Comparison of ENCODE assay signal across 8 cellular contexts in genomic region chr10:114044251-114045070, GRCh38. TPM values are rescaled to one million over a fixed set of nuclear protein-coding genes. Genes with fewer than 3 reads are reported as not detected.
DNase-seq lines count a peak whose midpoint lies in the region; ATAC-seq, FAIRE-seq and TF ChIP-seq lines count a peak whose summit lies in the region.

No MANE protein-coding gene starts in this region.

- ATAC-seq in WTC11 (peak; percentile 4), HG03025 (IDR thresholded peaks at IDR 0.05; ENCODE audit: low FRiP score, unreplicated experiment) (no peak)

- peaks cover 8% of the 10 kb centered on the region for H3K4me1 ChIP-seq in iPS DF 6.9 (ENCODE audit: control insufficient read depth, insufficient read depth, low read length)

- POLR2A ChIA-PET in WTC11 (lab: Charles Lee) = no interaction called here

- H3K36me3 ChIP-seq in iPS DF 6.9 (ENCODE audit: control insufficient read depth, insufficient read depth, low read length) = no peaks in the 10 kb centered on the region

- peaks cover 33% of the 10 kb centered on the region for H3K27me3 ChIP-seq in iPS DF 6.9 (ENCODE audit: control insufficient read depth, insufficient read depth, low read length)

- CTCF ChIA-PET in WTC11 (lab: Charles Lee) = interaction anchor here (1.2 kb wide), 1 partner anchor 259 kb away, joined by 5 read pairs; no protein-coding TSS in a partner anchor

- H3K36me3 Mint-ChIP-seq in WTC11 = no peaks in the 10 kb centered on the region

- H3K4me1 Mint-ChIP-seq in WTC11 = peaks cover 11% of the 10 kb centered on the region

- DNase-seq in GM19239 (ENCODE audit: insufficient read length, low spot score) = peak; percentile 12
- DNase-seq in WTC11 (ENCODE audit: low spot score) = peak; percentile 33
- peak; percentile 2 for DNase-seq in iPS DF 6.9 (ENCODE audit: low read depth, low spot score)
- DNase-seq in islet precursor cell = no peak
- no peak for DNase-seq in activated CD4-positive, CD25-positive, alpha-beta regulatory T cell (lab: John Stamatoyannopoulos, UW)
- no peak for DNase-seq in D721Med (ENCODE audit: insufficient read length, low spot score)

- no CpG with 5 or more reads among the region's 98 CpGs for WGBS in iPS DF 6.9 (ENCODE audit: insufficient coverage, insufficient read length)

- H3K4me3 Mint-ChIP-seq in WTC11 = peak overlapping the region; percentile 77

- no peak overlapping the region for H3K27ac Mint-ChIP-seq in WTC11

- FAIRE-seq in GM19239 (lab: Jason Lieb, UNC) (no peak), D721Med (lab: Jason Lieb, UNC) (no peak)

- H3K27me3 Mint-ChIP-seq in WTC11 (ENCODE audit: low read depth) = peaks cover 89% of the 10 kb centered on the region

- no peak for TF ChIP-seq CTCF in WTC11 (IDR thresholded peaks at IDR 0.05)
- TF ChIP-seq CTCF in D721Med (IDR thresholded peaks at IDR 0.05; ENCODE audit: insufficient read depth, missing control alignments) = no peak

- no peaks in the 10 kb centered on the region for H3K9me3 Mint-ChIP-seq in WTC11

- no peak overlapping the region for H3K27ac ChIP-seq in iPS DF 6.9 (ENCODE audit: low read length)
- peak overlapping the region in 3 of 21 experiments; percentile 32 to 72 (median 46) for H3K27ac ChIP-seq in skin epidermis

- H3K9me3 ChIP-seq in iPS DF 6.9 (ENCODE audit: control insufficient read depth, insufficient read depth, low read length) = no peaks in the 10 kb centered on the region

- peak overlapping the region; percentile 58; the same call in 1 of the 2 replicates for H3K4me3 ChIP-seq in iPS DF 6.9 (ENCODE audit: low read length)
- H3K4me3 ChIP-seq in skin epidermis = peak overlapping the region in 6 of 7 experiments; percentile 41 to 54 (median 44)

TF ChIP-seq in WTC11, 78 proteins besides CTCF, POLR2A, EP300 and RAD21 (continues in another document):
- no peak for TF ChIP-seq NR1H2 (CRISPR knock-in tag; IDR thresholded peaks at IDR 0.05)
- TF ChIP-seq ZNF138 (CRISPR knock-in tag; conservative IDR thresholded peaks at IDR 0.05) = no peak; the same call in 1 of the 2 replicates
- TF ChIP-seq MYBL2 (CRISPR knock-in tag; IDR thresholded peaks at IDR 0.05) = no peak; the same call in none of the 2 replicates
- TF ChIP-seq PRDM15 (CRISPR knock-in tag; IDR thresholded peaks at IDR 0.05) = peak; percentile 38; the same call in 1 of the 2 replicates
- 0 out of 2 replicates have a peak, but pooled peaks have one; percentile 34 for TF ChIP-seq ZNF317 (CRISPR knock-in tag; IDR thresholded peaks at IDR 0.05; ENCODE audit: borderline replicate concordance, low read depth)
- TF ChIP-seq E2F4 (CRISPR knock-in tag; IDR thresholded peaks at IDR 0.05; ENCODE audit: borderline replicate concordance, low read depth) = no peak; the same call in 1 of the 2 replicates
- no peak for TF ChIP-seq AR (CRISPR knock-in tag; IDR thresholded peaks at IDR 0.05)
- peak; percentile 90 for TF ChIP-seq ZNF232 (CRISPR knock-in tag; IDR thresholded peaks at IDR 0.05)
- 0 out of 2 replicates have a peak, but pooled peaks have one; percentile 47 for TF ChIP-seq ESRRA (CRISPR knock-in tag; IDR thresholded peaks at IDR 0.05; ENCODE audit: borderline replicate concordance)
- no peak for TF ChIP-seq KAT7 (CRISPR knock-in tag; IDR thresholded peaks at IDR 0.05; ENCODE audit: borderline replicate concordance)
- no peak for TF ChIP-seq ERG (CRISPR knock-in tag; IDR thresholded peaks at IDR 0.05)
- TF ChIP-seq FOXP1 (CRISPR knock-in tag; IDR thresholded peaks at IDR 0.05; ENCODE audit: borderline replicate concordance) = peak; percentile 84
- TF ChIP-seq ZNF219 (CRISPR knock-in tag; IDR thresholded peaks at IDR 0.05; ENCODE audit: borderline replicate concordance) = peak; percentile 79; the same call in 1 of the 2 replicates
- TF ChIP-seq IRF1 (CRISPR knock-in tag; IDR thresholded peaks at IDR 0.05) = 0 out of 2 replicates have a peak, but pooled peaks have one; percentile 63
- TF ChIP-seq HMGA2 (CRISPR knock-in tag; IDR thresholded peaks at IDR 0.05) = no peak
- peak; percentile 87 for TF ChIP-seq NFE2L1 (CRISPR knock-in tag; IDR thresholded peaks at IDR 0.05)
- no peak for TF ChIP-seq NR2C2 (CRISPR knock-in tag; IDR thresholded peaks at IDR 0.05)
- peak; percentile 80; the same call in 1 of the 2 replicates for TF ChIP-seq JUN (CRISPR knock-in tag; IDR thresholded peaks at IDR 0.05)
- TF ChIP-seq ZNF263 (CRISPR knock-in tag; IDR thresholded peaks at IDR 0.05; ENCODE audit: low read depth) = no peak
- no peak for TF ChIP-seq EMX1 (CRISPR knock-in tag; IDR thresholded peaks at IDR 0.05)

RNA-seq across cellular contexts. Expression of gene ADRB1, which starts 0.8 kb away (rescaled TPM):
- 0.27 to 0.35 TPM (median 0.30 TPM) in 3 replicates for total RNA-seq in WTC11 (2021)

Comparison
In these comparisons a context has a peak if more than half of its experiments do, and no peak if none do; other contexts are left out.
1. DNase-seq: peak in GM19239 (single experiment), WTC11 (single experiment) and iPS DF 6.9 (single experiment); none in islet precursor cell (single experiment), activated CD4-positive, CD25-positive, alpha-beta regulatory T cell (0 of 4) and D721Med (single experiment).